In the genomic region with DNA sequence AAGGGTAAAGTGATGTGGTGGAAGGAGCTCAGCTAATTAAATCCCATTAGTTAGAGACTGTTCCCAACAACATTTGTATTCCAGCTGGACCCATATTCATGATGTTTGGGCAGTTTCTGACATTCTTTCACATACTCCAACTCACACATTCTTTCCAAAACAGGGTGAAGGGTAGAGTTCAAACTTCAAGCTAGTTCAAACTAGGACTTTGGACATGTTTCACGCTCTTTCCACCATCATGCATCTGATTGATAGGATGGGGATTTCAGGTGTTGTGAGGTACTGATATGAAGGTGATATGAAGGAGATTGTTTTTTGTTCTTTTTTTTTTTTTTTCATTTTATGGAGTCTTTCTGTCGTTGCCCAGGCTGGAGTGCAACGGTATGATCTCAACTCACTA, we compare ENCODE assay signal across 1 cellular context.
TF ChIP-seq lines count a peak whose summit lies in the region.

No MANE protein-coding gene starts in this region.

TF ChIP-seq in H1, 55 proteins besides CTCF, POLR2A, EP300 and RAD21:
- TF ChIP-seq E2F6 (IDR thresholded peaks at IDR 0.05), result no peak
TF ChIP-seq in H1: peak in this region for 0.
